21 cellular contexts compared by ENCODE assay signal in genomic region chr10:132754071-132754470, GRCh38. TPM values are rescaled to one million over a fixed set of nuclear protein-coding genes. Genes with fewer than 3 reads are reported as not detected.
A peak's percentile ranks its signal among the peaks of the same experiment; 100 is the strongest.
DNase-seq lines count a peak whose midpoint lies in the region; ATAC-seq, FAIRE-seq and TF ChIP-seq lines count a peak whose summit lies in the region.
"Had no signal": no experiment of that assay in that cellular context is flagged by ENCODE, and none has a peak within 500 bp of the region (broad histone marks: within the 10 kb centered on the region; RNA-seq: fewer than 3 reads in every experiment).

No MANE protein-coding gene starts in this region.

- no peak overlapping the region for H2BK15ac ChIP-seq in H1 (ENCODE audit: low read length)

- no peak overlapping the region for H2AK5ac ChIP-seq in H1 (ENCODE audit: low read depth, low read length)

- TF ChIP-seq EP300 in H1 (IDR thresholded peaks at IDR 0.05; ENCODE audit: borderline replicate concordance in 1 of 2, low read depth in 2 of 2, low read length in 2 of 2) (no peak), SK-N-SH (IDR thresholded peaks at IDR 0.05; ENCODE audit: borderline replicate concordance in 1 of 2, low read depth in 1 of 2, low read length in 1 of 2) (no peak)

- H2AFZ ChIP-seq in H1 (ENCODE audit: low read length) (no peak overlapping the region), neural progenitor cell (replicated peaks) (no peak overlapping the region), SK-N-SH (ENCODE audit: low read depth) (no peak overlapping the region)
- H2AFZ ChIP-seq: GM23248 had no signal

- no peak overlapping the region for H2BK12ac ChIP-seq in H1 (ENCODE audit: low read depth, low read length)

- no peak overlapping the region for H4K5ac ChIP-seq in H1 (ENCODE audit: insufficient read length, low read depth, low read length)

- FAIRE-seq in H1 (lab: Jason Lieb, UNC) (no peak), GM12891 (lab: Jason Lieb, UNC) (no peak)
- FAIRE-seq: GM12892 had no signal

- no peak overlapping the region for H3K18ac ChIP-seq in H1 (ENCODE audit: extremely low read depth, low read length)

- H3K9me3 ChIP-seq in H1 (ENCODE audit: insufficient read depth in 2 of 2, low read depth in 1 of 2, low read length in 1 of 2) = peaks cover 3 to 13% of the 10 kb centered on the region in 2 experiments; a peak in 2 of 4 replicates
- H3K9me3 ChIP-seq in neural progenitor cell (ENCODE audit: low read depth) = no peaks in the 10 kb centered on the region
- no peaks in the 10 kb centered on the region for H3K9me3 ChIP-seq in aorta (ENCODE audit: control insufficient read depth, low read length)
- no peaks in the 10 kb centered on the region for H3K9me3 ChIP-seq in SK-N-SH
- H3K9me3 ChIP-seq: HAP-1 had no signal

- no peaks in the 10 kb centered on the region for H3K9me2 ChIP-seq in SK-N-SH

- H3K4ac ChIP-seq in H1 (replicated peaks; ENCODE audit: insufficient read length, low read depth, low read length) = no peak overlapping the region

- H3K9ac ChIP-seq in H1 (replicated peaks in 1 of 4; ENCODE audit: extremely low read depth in 1 of 4, low read depth in 3 of 4, low read length in 3 of 4) (no peak overlapping the region), neural progenitor cell (no peak overlapping the region), SK-N-SH (no peak overlapping the region)
- H3K9ac ChIP-seq: GM23248 had no signal

- H3K4me1 ChIP-seq in H1 (replicated peaks in 1 of 4; ENCODE audit: control insufficient read depth in 3 of 4, insufficient read depth in 4 of 4, low read length in 3 of 4) (no peaks in the 10 kb centered on the region), neural progenitor cell (no peaks in the 10 kb centered on the region), aorta (ENCODE audit: control insufficient read depth in 1 of 2, insufficient read depth in 2 of 2, low read length in 2 of 2) (no peaks in the 10 kb centered on the region), SK-N-SH (ENCODE audit: control insufficient read depth in 1 of 2, insufficient read depth in 2 of 2, low read depth in 1 of 2, low read length in 1 of 2) (no peaks in the 10 kb centered on the region)
- H3K4me1 ChIP-seq: HAP-1 had no signal

- peak overlapping the region; percentile 37 for H3K27ac Mint-ChIP-seq in neural progenitor cell
- H3K27ac Mint-ChIP-seq in activated naive CD8-positive, alpha-beta T cell treated with anti-CD3 and anti-CD28 coated beads, Interleukin-2, amount 50 U/mL, for 24 hours = no peak overlapping the region

- no peak overlapping the region for H3K4me2 ChIP-seq in H1 (ENCODE audit: insufficient read depth in 1 of 2, low read depth in 2 of 2, low read length in 2 of 2)
- no peak overlapping the region for H3K4me2 ChIP-seq in neural progenitor cell
- H3K4me2 ChIP-seq in SK-N-SH = no peak overlapping the region

- H3F3A ChIP-seq in neural progenitor cell (ENCODE audit: low read depth) = peaks cover 4% of the 10 kb centered on the region
- H3F3A ChIP-seq in SK-N-SH (replicated peaks; ENCODE audit: insufficient read depth) = no peaks in the 10 kb centered on the region

- H2BK20ac ChIP-seq in H1 (ENCODE audit: low read length) = no peak overlapping the region

- TF ChIP-seq POLR2A in H1 (IDR thresholded peaks at IDR 0.05; ENCODE audit: control extremely low read depth in 1 of 2, low read depth in 2 of 2, low read length in 2 of 2) = no peak
- TF ChIP-seq POLR2A in GM12891 (IDR thresholded peaks at IDR 0.05; ENCODE audit: low read depth, low read length) = no peak

- no peaks in the 10 kb centered on the region for H3K79me2 ChIP-seq in H1 (ENCODE audit: control insufficient read depth in 1 of 2, insufficient read depth in 2 of 2, low read length in 2 of 2)
- H3K79me2 ChIP-seq in neural progenitor cell (ENCODE audit: low read depth) = no peaks in the 10 kb centered on the region
- no peaks in the 10 kb centered on the region for H3K79me2 ChIP-seq in SK-N-SH (ENCODE audit: insufficient read depth)

- H2BK5ac ChIP-seq in H1 (ENCODE audit: low read depth, low read length) = no peak overlapping the region

- H3K9me3 Mint-ChIP-seq in neural progenitor cell = no peaks in the 10 kb centered on the region
- peaks cover 7% of the 10 kb centered on the region for H3K9me3 Mint-ChIP-seq in activated naive CD8-positive, alpha-beta T cell treated with anti-CD3 and anti-CD28 coated beads, Interleukin-2, amount 50 U/mL, for 24 hours

- no peak overlapping the region for H3K23ac ChIP-seq in H1 (ENCODE audit: insufficient read length)

- H3K27ac ChIP-seq in H1 (ENCODE audit: low read depth, low read length) (no peak overlapping the region), neural progenitor cell (no peak overlapping the region), aorta (ENCODE audit: low read depth in 1 of 2, low read length in 2 of 2) (no peak overlapping the region), SK-N-SH (ENCODE audit: low read depth in 2 of 2, low read length in 1 of 2) (no peak overlapping the region)
- H3K27ac ChIP-seq: GM23248 had no signal

- 80% methylated on average over 17 of the region's 18 CpGs; no CpG with 5 or more reads in 1 of the 2 experiments for WGBS in H1 (ENCODE audit: extremely low coverage in 1 of 2, insufficient coverage in 1 of 2, insufficient read length in 1 of 2, insufficient replicate concordance in 2 of 2, low coverage in 1 of 2, low lambda C conversion rate in 2 of 2, missing lambda C conversion rate in 1 of 2), 2 experiments
- 87 to 91% methylated on average over 18 of the region's 18 CpGs for WGBS in aorta, 2 donors
- 90% methylated on average over 7 of the region's 18 CpGs for WGBS in SK-N-SH (ENCODE audit: low lambda C conversion rate)

- H3K56ac ChIP-seq in H1 (replicated peaks; ENCODE audit: insufficient read length, low read depth, low read length) = no peak overlapping the region

- H2BK120ac ChIP-seq in H1 (replicated peaks; ENCODE audit: low read depth, low read length) = no peak overlapping the region

- TF ChIP-seq RAD21 in H1 (IDR thresholded peaks at IDR 0.05 in 1 of 2, conservative IDR thresholded peaks at IDR 0.05 in 1 of 2; ENCODE audit: low read depth in 2 of 2, low read length in 2 of 2) (no peak), SK-N-SH (IDR thresholded peaks at IDR 0.05; ENCODE audit: low read length) (no peak)

- DNase-seq in H1 (ENCODE audit: low read depth in 1 of 2, low spot score in 2 of 2) (no peak), neural progenitor cell (ENCODE audit: low spot score) (no peak), aorta (no peak), SK-N-SH (no peak), GM12891 (ENCODE audit: insufficient read length, low spot score) (no peak)
- no peak for DNase-seq in activated naive CD8-positive, alpha-beta T cell treated with anti-CD3 and anti-CD28 coated beads, Interleukin-2, amount 50 U/mL, for 24 hours
- DNase-seq: C1 segment of cervical spinal cord; Calu3; CD4-positive, alpha-beta memory T cell; COR-L47; DMS53; DMS79 treated with DMSO at 0.1 percent for 48 hours; GF-D8; GM23248 had no signal

- POLR2A ChIA-PET in H1 (lab: Charles Lee; ENCODE audit: partially characterized antibody) (no interaction called here), SK-N-SH (lab: Yijun Ruan, JAX) (no interaction called here)

- H3K36me3 ChIP-seq in H1 (ENCODE audit: control insufficient read depth in 2 of 4, insufficient read depth in 4 of 4, low read length in 3 of 4) = peaks cover 0 to 5% (median 0%) of the 10 kb centered on the region in 4 experiments; a peak in 2 of 8 replicates
- no peaks in the 10 kb centered on the region for H3K36me3 ChIP-seq in neural progenitor cell
- peaks cover 0 to 3% of the 10 kb centered on the region in 2 donors for H3K36me3 ChIP-seq in aorta (ENCODE audit: control insufficient read depth in 1 of 2, insufficient read depth in 2 of 2, low read length in 1 of 2)
- H3K36me3 ChIP-seq in SK-N-SH (replicated peaks in 1 of 2; ENCODE audit: control insufficient read depth in 1 of 2, insufficient read depth in 2 of 2, low read length in 1 of 2) = no peaks in the 10 kb centered on the region
- H3K36me3 ChIP-seq: HAP-1 had no signal

- H4K8ac ChIP-seq in H1 (ENCODE audit: extremely low read depth, insufficient read depth, low read length) = peak overlapping the region; percentile 25; the same call in 1 of the 2 replicates

- H3K4me3 ChIP-seq in H1 (ENCODE audit: extremely low read depth in 1 of 4, insufficient read depth in 2 of 4, low read depth in 3 of 4, low read length in 4 of 4) = no peak overlapping the region
- H3K4me3 ChIP-seq in neural progenitor cell = no peak overlapping the region
- H3K4me3 ChIP-seq in aorta (ENCODE audit: low read length in 2 of 2) = no peak overlapping the region
- H3K4me3 ChIP-seq in SK-N-SH (ENCODE audit: low read depth in 2 of 2, low read length in 1 of 2) = no peak overlapping the region
- H3K4me3 ChIP-seq: GM23248, HAP-1 had no signal

- no peak overlapping the region for H3K4me3 Mint-ChIP-seq in neural progenitor cell
- H3K4me3 Mint-ChIP-seq in activated naive CD8-positive, alpha-beta T cell treated with anti-CD3 and anti-CD28 coated beads, Interleukin-2, amount 50 U/mL, for 24 hours = no peak overlapping the region
- H3K4me3 Mint-ChIP-seq: CD4-positive, alpha-beta memory T cell had no signal

- peak overlapping the region; percentile 40 for H4K91ac ChIP-seq in H1 (replicated peaks; ENCODE audit: insufficient read length, low read length)

- intact Hi-C loops in aorta (cut with DNase I) = no loop called here

- H3K27me3 Mint-ChIP-seq in neural progenitor cell (ENCODE audit: insufficient read depth, low read depth) = peaks cover 5% of the 10 kb centered on the region
- H3K27me3 Mint-ChIP-seq in activated naive CD8-positive, alpha-beta T cell treated with anti-CD3 and anti-CD28 coated beads, Interleukin-2, amount 50 U/mL, for 24 hours = no peaks in the 10 kb centered on the region
- H3K27me3 Mint-ChIP-seq: CD4-positive, alpha-beta memory T cell had no signal

- H3K27me3 ChIP-seq in H1 (replicated peaks in 1 of 4; ENCODE audit: control insufficient read depth in 3 of 4, extremely low read depth in 1 of 4, insufficient read depth in 3 of 4, low read length in 3 of 4) = no peaks in the 10 kb centered on the region
- peaks cover 18% of the 10 kb centered on the region for H3K27me3 ChIP-seq in neural progenitor cell
- H3K27me3 ChIP-seq in aorta (ENCODE audit: control insufficient read depth in 1 of 2, insufficient read depth in 2 of 2, low read length in 1 of 2) = no peaks in the 10 kb centered on the region
- no peaks in the 10 kb centered on the region for H3K27me3 ChIP-seq in SK-N-SH (ENCODE audit: insufficient read depth)

- peaks cover 0 to 4% of the 10 kb centered on the region in 2 experiments for H4K20me1 ChIP-seq in H1 (replicated peaks in 1 of 2; ENCODE audit: control insufficient read depth in 1 of 2, insufficient read depth in 2 of 2, low read length in 2 of 2)
- peaks cover 14% of the 10 kb centered on the region for H4K20me1 ChIP-seq in neural progenitor cell (ENCODE audit: low read depth)
- H4K20me1 ChIP-seq in SK-N-SH (ENCODE audit: insufficient read depth) = no peaks in the 10 kb centered on the region

- H3K4me1 Mint-ChIP-seq in neural progenitor cell = peaks cover 5% of the 10 kb centered on the region
- no peaks in the 10 kb centered on the region for H3K4me1 Mint-ChIP-seq in activated naive CD8-positive, alpha-beta T cell treated with anti-CD3 and anti-CD28 coated beads, Interleukin-2, amount 50 U/mL, for 24 hours

- peaks cover 21% of the 10 kb centered on the region for H3K36me3 Mint-ChIP-seq in neural progenitor cell
- H3K36me3 Mint-ChIP-seq in activated naive CD8-positive, alpha-beta T cell treated with anti-CD3 and anti-CD28 coated beads, Interleukin-2, amount 50 U/mL, for 24 hours (ENCODE audit: low read depth) = peaks cover 18% of the 10 kb centered on the region

- H3K14ac ChIP-seq in H1 (ENCODE audit: insufficient read length) = no peak overlapping the region

- CTCF ChIA-PET in H1 (lab: Charles Lee; ENCODE audit: partially characterized antibody) = no interaction called here
- CTCF ChIA-PET in SK-N-SH (lab: Yijun Ruan, JAX) = interaction anchor here (0.8 kb wide), 1 partner anchor 100 kb away, joined by 3 read pairs; no protein-coding TSS in a partner anchor

- H3K23me2 ChIP-seq in H1 (ENCODE audit: low read depth, low read length) = no peaks in the 10 kb centered on the region

- TF ChIP-seq CTCF in H1 (IDR thresholded peaks at IDR 0.05; ENCODE audit: control extremely low read depth in 1 of 3, insufficient read depth in 1 of 3, low read depth in 1 of 3, low read length in 3 of 3) = no peak
- TF ChIP-seq CTCF in neural progenitor cell (IDR thresholded peaks at IDR 0.05) = no peak
- TF ChIP-seq CTCF in SK-N-SH (IDR thresholded peaks at IDR 0.05) = no peak

- ATAC-seq in aorta (ENCODE audit: low FRiP score) = peak; percentile 12
- ATAC-seq in activated naive CD8-positive, alpha-beta T cell treated with anti-CD3 and anti-CD28 coated beads, Interleukin-2, amount 50 U/mL, for 24 hours = no peak

- H3K79me1 ChIP-seq in H1 (ENCODE audit: low read depth, low read length) = peaks cover 2% of the 10 kb centered on the region; the same call in 1 of the 2 replicates

RNA-seq across cellular contexts. Expression of gene NKX6-2, which starts 31.9 kb away (rescaled TPM):
- total RNA-seq in H1 (2021; fragmentation: NEBNext Ultra II Directional; extraction: Animal tissue kit (Norgen Biotek cat#: 25700)) = not detected in 2 replicates
- polyA plus RNA-seq in H1 (2011; rRNA removed) (0.06 and 0.14 TPM in 2 replicates), aorta (not detected), SK-N-SH (2012; rRNA removed) (not detected in 2 replicates)
- 0.09 TPM for polyA plus RNA-seq in H1 (2011; cell fraction: cytosol; rRNA removed)
- 0.11 TPM for polyA plus RNA-seq in H1 (2011; cell fraction: nucleus; rRNA removed)
- 2.4 to 6.7 TPM (median 4.4 TPM) in 4 replicates for polyA plus RNA-seq in H1 (2012, experiment 1 of 2)
- 0.08 TPM for polyA plus RNA-seq in H1 (2012, experiment 2 of 2)
- polyA plus RNA-seq in H1 (2013, experiment 1 of 2) = not detected
- not detected for polyA plus RNA-seq in H1 (2013, experiment 2 of 2)
- not detected in 2 replicates for polyA minus RNA-seq in H1 (2011; rRNA and poly(A)+ RNA removed)
- polyA minus RNA-seq in H1 (2011; cell fraction: cytosol; rRNA and poly(A)+ RNA removed) = not detected
- not detected for polyA minus RNA-seq in H1 (2011; cell fraction: nucleus; rRNA and poly(A)+ RNA removed)
- total RNA-seq in neural progenitor cell (ENCODE audit: low replicate concordance) (not detected in 2 replicates), aorta (not detected)
- not detected in 2 replicates for polyA plus RNA-seq in SK-N-SH (2012; cell fraction: cytosol; rRNA removed)
- not detected in 2 replicates for polyA plus RNA-seq in SK-N-SH (2012; cell fraction: nucleus; rRNA removed)
- polyA plus RNA-seq in GM12891 (2012; ENCODE audit: low read depth, missing spikeins) = 0.51 TPM
- total RNA-seq: A172; A673; Calu3; CD4-positive, alpha-beta memory T cell; G401; GM23248; H4 had no signal
- polyA plus RNA-seq: BJ had no signal
